27 cellular contexts compared by ENCODE assay signal in the genomic region with DNA sequence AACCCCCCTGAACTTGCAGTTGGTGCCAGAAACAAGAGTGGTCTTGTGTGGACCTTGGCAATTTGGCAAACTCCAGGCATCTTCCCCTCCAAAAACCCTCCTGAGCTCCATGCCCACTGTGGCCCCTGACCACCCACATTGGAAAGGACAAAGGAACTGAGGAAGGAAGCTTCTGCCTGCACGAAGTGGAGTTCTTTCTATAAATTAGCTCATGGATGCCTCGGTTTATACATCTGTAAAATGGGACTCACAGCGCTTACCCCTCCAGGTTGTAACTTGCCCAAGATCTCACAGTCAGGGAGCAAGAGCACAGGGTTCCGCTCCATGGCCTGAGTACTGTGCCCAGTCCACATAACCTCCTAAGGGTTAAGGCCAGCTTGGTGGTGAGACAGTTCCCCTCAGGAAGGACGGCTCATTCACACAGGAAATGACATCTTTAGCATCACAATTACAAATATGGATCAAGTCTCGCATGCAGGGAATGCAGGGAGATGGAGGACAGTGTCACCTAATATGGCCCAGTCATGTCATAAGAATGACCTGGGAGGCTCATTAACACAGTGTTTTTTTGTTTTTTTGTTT.
DNase-seq lines count a peak whose midpoint lies in the region; ATAC-seq and TF ChIP-seq lines count a peak whose summit lies in the region.
"Had no signal": no experiment of that assay in that cellular context is flagged by ENCODE, and none has a peak within 500 bp of the region (broad histone marks: within the 10 kb centered on the region; RNA-seq: fewer than 3 reads in every experiment).

No MANE protein-coding gene starts in this region.

- H2AFZ ChIP-seq in mesenchymal stem cell (ENCODE audit: low read depth, low read length) = no peak overlapping the region

- no peaks in the 10 kb centered on the region for H3K36me3 Mint-ChIP-seq in activated T-cell treated with anti-CD3 and anti-CD28 coated beads, Interleukin-2, amount 50 U/mL, for 24 hours (ENCODE audit: low read depth)
- no peaks in the 10 kb centered on the region for H3K36me3 Mint-ChIP-seq in activated T-cell treated with anti-CD3 and anti-CD28 coated beads, Interleukin-2, amount 50 U/mL, for 4 hours (ENCODE audit: insufficient read depth)
- H3K36me3 Mint-ChIP-seq in type B pancreatic cell = no peaks in the 10 kb centered on the region
- no peaks in the 10 kb centered on the region for H3K36me3 Mint-ChIP-seq in activated T-helper 17 cell treated with anti-CD3 and anti-CD28 coated beads, Interleukin-2, amount 50 U/mL, for 72 hours (ENCODE audit: low read depth)
- H3K36me3 Mint-ChIP-seq: activated naive CD4-positive, alpha-beta T cell treated with anti-CD3 and anti-CD28 coated beads, Interleukin-2, amount 50 U/mL, for 72 hours; stimulated activated effector memory CD8-positive, alpha-beta T cell treated with anti-CD3 and anti-CD28 coated beads, Interleukin-12 subunit alpha, Interleukin-12 subunit beta, amount 100 ng/mL, for 72 hours had no signal

- H3K14ac ChIP-seq in mesenchymal stem cell (ENCODE audit: low read length in 2 of 2) = peak overlapping the region in 1 of 2 experiments; percentile 68

- no peak overlapping the region for H3K4me2 ChIP-seq in mesenchymal stem cell (ENCODE audit: low read length, poor library complexity, severe bottlenecking)

- WGBS in mesenchymal stem cell = 79% methylated on average over 5 of the region's 6 CpGs

- no peak for ATAC-seq in activated T-cell treated with anti-CD3 and anti-CD28 coated beads, Interleukin-2, amount 50 U/mL, for 4 hours
- ATAC-seq in activated T-helper 17 cell treated with anti-CD3 and anti-CD28 coated beads, Interleukin-2, amount 50 U/mL, for 72 hours (replicated peaks) = no peak
- ATAC-seq in GM18873 (IDR thresholded peaks at IDR 0.05; ENCODE audit: low FRiP score, unreplicated experiment) = no peak
- ATAC-seq: activated CD8-positive, alpha-beta T cell treated with anti-CD3 and anti-CD28 coated beads, Interleukin-2, amount 10 ng/mL, durations not matched to agents 7 days and 5 days; activated naive CD4-positive, alpha-beta T cell treated with anti-CD3 and anti-CD28 coated beads, Interleukin-2, amount 50 U/mL, for 72 hours; stimulated activated effector memory CD8-positive, alpha-beta T cell treated with anti-CD3 and anti-CD28 coated beads, Interleukin-12 subunit alpha, Interleukin-12 subunit beta, amount 100 ng/mL, for 72 hours; upper lobe of right lung had no signal

- no peak overlapping the region for H3K4ac ChIP-seq in mesenchymal stem cell (ENCODE audit: low read depth in 1 of 2, low read length in 2 of 2)

- no peak overlapping the region for H4K91ac ChIP-seq in mesenchymal stem cell (ENCODE audit: low read length)

- TF ChIP-seq CTCF in brain microvascular endothelial cell (IDR thresholded peaks at IDR 0.05; ENCODE audit: low read depth, low read length, missing control alignments) (no peak), type B pancreatic cell (conservative IDR thresholded peaks at IDR 0.05) (no peak)

- H3K27me3 ChIP-seq in brain microvascular endothelial cell (replicated peaks) (no peaks in the 10 kb centered on the region), mesenchymal stem cell (ENCODE audit: control insufficient read depth in 1 of 2, insufficient read depth in 1 of 2, low read length in 2 of 2) (peaks cover 0 to 4% of the 10 kb centered on the region in 2 experiments)
- H3K27me3 ChIP-seq: upper lobe of right lung had no signal

- no peak overlapping the region for H3K23ac ChIP-seq in mesenchymal stem cell (ENCODE audit: low read length in 2 of 2)

- no peak overlapping the region for H3K4me3 Mint-ChIP-seq in activated T-cell treated with anti-CD3 and anti-CD28 coated beads, Interleukin-2, amount 50 U/mL, for 24 hours
- no peak overlapping the region for H3K4me3 Mint-ChIP-seq in activated T-cell treated with anti-CD3 and anti-CD28 coated beads, Interleukin-2, amount 50 U/mL, for 4 hours
- no peak overlapping the region for H3K4me3 Mint-ChIP-seq in type B pancreatic cell
- no peak overlapping the region for H3K4me3 Mint-ChIP-seq in activated T-helper 17 cell treated with anti-CD3 and anti-CD28 coated beads, Interleukin-2, amount 50 U/mL, for 72 hours
- H3K4me3 Mint-ChIP-seq: activated CD8-positive, alpha-beta T cell treated with anti-CD3 and anti-CD28 coated beads, Interleukin-2, amount 10 ng/mL, durations not matched to agents 7 days and 5 days; CD4-positive, alpha-beta T cell; stimulated activated effector memory CD8-positive, alpha-beta T cell treated with anti-CD3 and anti-CD28 coated beads, Interleukin-12 subunit alpha, Interleukin-12 subunit beta, amount 100 ng/mL, for 72 hours had no signal

- peaks cover 35% of the 10 kb centered on the region for H3K79me1 ChIP-seq in mesenchymal stem cell (replicated peaks; ENCODE audit: low read length, poor library complexity, severe bottlenecking)

- H3K9me3 ChIP-seq in mesenchymal stem cell (ENCODE audit: control insufficient read depth, low read length) = no peaks in the 10 kb centered on the region
- H3K9me3 ChIP-seq: prostate gland, upper lobe of right lung had no signal

- H3K18ac ChIP-seq in mesenchymal stem cell (ENCODE audit: low read depth in 1 of 2, low read length in 2 of 2) = peak overlapping the region in 1 of 2 experiments; percentile 57

- no peak overlapping the region for H3K9ac ChIP-seq in mesenchymal stem cell (ENCODE audit: low read length)

- peak overlapping the region; percentile 98 for H2AK5ac ChIP-seq in mesenchymal stem cell (ENCODE audit: low read length, severe bottlenecking)

- H3K9me3 Mint-ChIP-seq in activated T-cell treated with anti-CD3 and anti-CD28 coated beads, Interleukin-2, amount 50 U/mL, for 24 hours = no peaks in the 10 kb centered on the region
- no peaks in the 10 kb centered on the region for H3K9me3 Mint-ChIP-seq in activated T-cell treated with anti-CD3 and anti-CD28 coated beads, Interleukin-2, amount 50 U/mL, for 4 hours
- no peaks in the 10 kb centered on the region for H3K9me3 Mint-ChIP-seq in type B pancreatic cell
- H3K9me3 Mint-ChIP-seq in activated T-helper 17 cell treated with anti-CD3 and anti-CD28 coated beads, Interleukin-2, amount 50 U/mL, for 72 hours = no peaks in the 10 kb centered on the region
- H3K9me3 Mint-ChIP-seq: activated naive CD4-positive, alpha-beta T cell treated with anti-CD3 and anti-CD28 coated beads, Interleukin-2, amount 50 U/mL, for 72 hours; CD4-positive, alpha-beta T cell; stimulated activated effector memory CD8-positive, alpha-beta T cell treated with anti-CD3 and anti-CD28 coated beads, Interleukin-12 subunit alpha, Interleukin-12 subunit beta, amount 100 ng/mL, for 72 hours had no signal

- no peak overlapping the region for H2BK120ac ChIP-seq in mesenchymal stem cell (ENCODE audit: low read depth, low read length)

- peaks cover 7% of the 10 kb centered on the region for H3K4me1 Mint-ChIP-seq in activated T-cell treated with anti-CD3 and anti-CD28 coated beads, Interleukin-2, amount 50 U/mL, for 24 hours (ENCODE audit: low read depth)
- no peaks in the 10 kb centered on the region for H3K4me1 Mint-ChIP-seq in activated T-cell treated with anti-CD3 and anti-CD28 coated beads, Interleukin-2, amount 50 U/mL, for 4 hours (ENCODE audit: low read depth)
- H3K4me1 Mint-ChIP-seq in type B pancreatic cell (ENCODE audit: unreplicated experiment) = peaks cover 64% of the 10 kb centered on the region
- no peaks in the 10 kb centered on the region for H3K4me1 Mint-ChIP-seq in activated T-helper 17 cell treated with anti-CD3 and anti-CD28 coated beads, Interleukin-2, amount 50 U/mL, for 72 hours
- H3K4me1 Mint-ChIP-seq: stimulated activated effector memory CD8-positive, alpha-beta T cell treated with anti-CD3 and anti-CD28 coated beads, Interleukin-12 subunit alpha, Interleukin-12 subunit beta, amount 100 ng/mL, for 72 hours had no signal

- H2BK12ac ChIP-seq in mesenchymal stem cell (ENCODE audit: low read length in 2 of 2) = no peak overlapping the region

- no peak overlapping the region for H4K8ac ChIP-seq in mesenchymal stem cell (ENCODE audit: low read length)

- in situ Hi-C loops in brain microvascular endothelial cell (cut with HindIII; ENCODE audit: low pct_ligation_motif_present, low sequenced_read_pairs) = no loop called here

- H3K27ac Mint-ChIP-seq in activated T-cell treated with anti-CD3 and anti-CD28 coated beads, Interleukin-2, amount 50 U/mL, for 24 hours = peak overlapping the region; percentile 26
- H3K27ac Mint-ChIP-seq in type B pancreatic cell = peak overlapping the region; percentile 65
- H3K27ac Mint-ChIP-seq in activated T-helper 17 cell treated with anti-CD3 and anti-CD28 coated beads, Interleukin-2, amount 50 U/mL, for 72 hours = no peak overlapping the region
- H3K27ac Mint-ChIP-seq: activated CD8-positive, alpha-beta T cell treated with anti-CD3 and anti-CD28 coated beads, Interleukin-2, amount 10 ng/mL, durations not matched to agents 7 days and 5 days; activated naive CD4-positive, alpha-beta T cell treated with anti-CD3 and anti-CD28 coated beads, Interleukin-2, amount 50 U/mL, for 72 hours; CD4-positive, alpha-beta T cell; stimulated activated effector memory CD8-positive, alpha-beta T cell treated with anti-CD3 and anti-CD28 coated beads, Interleukin-12 subunit alpha, Interleukin-12 subunit beta, amount 100 ng/mL, for 72 hours had no signal

- H3K27me3 Mint-ChIP-seq in activated T-cell treated with anti-CD3 and anti-CD28 coated beads, Interleukin-2, amount 50 U/mL, for 24 hours = peaks cover 39% of the 10 kb centered on the region
- peaks cover 9% of the 10 kb centered on the region for H3K27me3 Mint-ChIP-seq in activated T-cell treated with anti-CD3 and anti-CD28 coated beads, Interleukin-2, amount 50 U/mL, for 4 hours (ENCODE audit: low read depth)
- H3K27me3 Mint-ChIP-seq in type B pancreatic cell = no peaks in the 10 kb centered on the region
- H3K27me3 Mint-ChIP-seq in activated T-helper 17 cell treated with anti-CD3 and anti-CD28 coated beads, Interleukin-2, amount 50 U/mL, for 72 hours = peaks cover 14% of the 10 kb centered on the region

- H2BK5ac ChIP-seq in mesenchymal stem cell (ENCODE audit: low read depth, low read length, poor library complexity, severe bottlenecking) = no peak overlapping the region

- H3K27ac ChIP-seq in brain microvascular endothelial cell (no peak overlapping the region), mesenchymal stem cell (ENCODE audit: low read length, poor library complexity, severe bottlenecking) (no peak overlapping the region)
- H3K27ac ChIP-seq: epithelial cell of prostate, prostate gland, upper lobe of right lung had no signal

- H3K4me1 ChIP-seq in mesenchymal stem cell (ENCODE audit: control insufficient read depth, insufficient read depth, low read depth, low read length) = peaks cover 46% of the 10 kb centered on the region
- H3K4me1 ChIP-seq: prostate gland had no signal

- DNase-seq in activated T-cell treated with anti-CD3 and anti-CD28 coated beads, Interleukin-2, amount 50 U/mL, for 24 hours = no peak
- no peak for DNase-seq in activated T-cell treated with anti-CD3 and anti-CD28 coated beads, Interleukin-2, amount 50 U/mL, for 4 hours
- DNase-seq in brain microvascular endothelial cell (peak; percentile 14), mesenchymal stem cell (no peak), type B pancreatic cell (ENCODE audit: extremely low spot score, unreplicated experiment) (no peak), NCI-H1694 treated with DMSO at 0.1 percent for 48 hours (lab: John Stamatoyannopoulos, UW) (no peak)
- DNase-seq: 8988T; activated CD4-positive, alpha-beta T cell treated with anti-CD3 and anti-CD28 coated beads for 1 hour; activated CD8-positive, alpha-beta T cell treated with anti-CD3 and anti-CD28 coated beads, Interleukin-2, amount 10 ng/mL, durations not matched to agents 7 days and 5 days; activated effector memory CD4-positive, alpha-beta T cell treated with Interleukin-2 at 50 U/mL for 16 hours; CD4-positive, alpha-beta T cell; effector CD4-positive, alpha-beta T cell; H7; mesendoderm; MV-4-11; NCI-H1436; NCI-H226; NCI-H526 treated with DMSO at 0.1 percent for 48 hours; NK-92 treated with Interleukin-12 subunit alpha and Interleukin-12 subunit beta, amount 100 ng/mL, for 24 hours; nucleus accumbens; upper lobe of right lung had no signal

- H3K36me3 ChIP-seq in brain microvascular endothelial cell (replicated peaks) (no peaks in the 10 kb centered on the region), mesenchymal stem cell (ENCODE audit: control insufficient read depth in 1 of 2, insufficient read depth in 2 of 2, low read depth in 1 of 2, low read length in 2 of 2) (peaks cover 0 to 13% of the 10 kb centered on the region in 2 experiments)
- H3K36me3 ChIP-seq: prostate gland, upper lobe of right lung had no signal

- H3K4me3 ChIP-seq in brain microvascular endothelial cell (ENCODE audit: low read depth, low read length) (no peak overlapping the region), mesenchymal stem cell (ENCODE audit: insufficient read depth in 1 of 2, low read depth in 1 of 2, low read length in 2 of 2) (no peak overlapping the region)
- H3K4me3 ChIP-seq: prostate gland, upper lobe of right lung had no signal

- no peak overlapping the region for H2BK15ac ChIP-seq in mesenchymal stem cell (ENCODE audit: low read depth, poor library complexity, severe bottlenecking)
